ENCODE assay signal across 18 cellular contexts in the genomic region with DNA sequence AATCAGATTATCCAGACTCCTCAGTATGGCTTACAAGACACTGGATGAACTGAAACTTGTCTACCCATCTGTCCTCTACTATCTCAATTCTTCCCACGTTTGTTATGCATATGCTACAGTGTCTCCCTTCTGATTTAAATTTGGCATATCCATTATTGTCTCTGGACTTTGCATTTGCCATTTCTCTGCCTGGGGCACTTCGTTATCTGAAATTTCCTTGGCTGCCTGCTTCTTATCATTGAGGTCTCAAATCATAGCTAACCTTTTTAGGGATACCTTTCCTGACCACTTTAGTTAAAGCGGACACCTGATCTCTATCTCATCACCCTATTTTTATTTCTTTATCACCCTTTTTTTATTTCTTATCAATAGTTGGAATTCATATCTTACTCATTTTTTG.
"Had no signal": no experiment of that assay in that cellular context is flagged by ENCODE, and none has a peak within 500 bp of the region (broad histone marks: within the 10 kb centered on the region; RNA-seq: fewer than 3 reads in every experiment).

No MANE protein-coding gene starts in this region.

- H3K9ac ChIP-seq: KMS-11 had no signal

- DNase-seq: IMR-90, Kasumi-1, MM.1S, NCI-H1436, NCI-H1694 treated with DMSO at 0.1 percent for 48 hours, NCI-H1930, NCI-H2081, NCI-H2107, NCI-H345, NCI-H510A treated with DMSO at 0.1 percent for 48 hours, NCI-H526, NCI-H82, Right ventricle myocardium superior, RPMI8226, SIG-M5 had no signal

- H3K36me3 ChIP-seq: SJSA1 had no signal

- ATAC-seq: HepG2 had no signal

- H3K4me2 ChIP-seq: KMS-11 had no signal

- H3K27me3 ChIP-seq: SJSA1 had no signal

- H3K27ac ChIP-seq: KMS-11, SJSA1 had no signal

- H3K4me1 ChIP-seq: SJSA1 had no signal

- H3K4me3 ChIP-seq: SJSA1 had no signal
